ENCODE assay signal across 12 cellular contexts in genomic region chr10:86956195-86956840, GRCh38. TPM values are rescaled to one million over a fixed set of nuclear protein-coding genes. Genes with fewer than 3 reads are reported as not detected.
DNase-seq lines count a peak whose midpoint lies in the region; FAIRE-seq and TF ChIP-seq lines count a peak whose summit lies in the region.
"Had no signal": no experiment of that assay in that cellular context is flagged by ENCODE, and none has a peak within 500 bp of the region (broad histone marks: within the 10 kb centered on the region; RNA-seq: fewer than 3 reads in every experiment).

No MANE protein-coding gene starts in this region.

- H3K9me3 ChIP-seq in HUES6 (ENCODE audit: control insufficient read depth, insufficient read depth, low read depth, low read length) (peaks cover 19% of the 10 kb centered on the region), H1 (ENCODE audit: insufficient read depth in 2 of 2, low read depth in 1 of 2, low read length in 1 of 2) (peaks cover 3 to 9% of the 10 kb centered on the region in 2 experiments), mesenchymal stem cell (ENCODE audit: control insufficient read depth, low read length) (no peaks in the 10 kb centered on the region), stomach smooth muscle (ENCODE audit: control insufficient read depth in 2 of 2, low read length in 2 of 2) (no peaks in the 10 kb centered on the region)
- H3K9me3 ChIP-seq: MG63 had no signal

- H2BK15ac ChIP-seq in H1 (ENCODE audit: low read length) (peak overlapping the region; percentile 66; the same call in 1 of the 2 replicates), mesenchymal stem cell (ENCODE audit: low read depth, poor library complexity, severe bottlenecking) (peak overlapping the region; percentile 57)

- H4K5ac ChIP-seq in H1 (ENCODE audit: insufficient read length, low read depth, low read length) = peak overlapping the region; percentile 1

- TF ChIP-seq CTCF in H1 (IDR thresholded peaks at IDR 0.05; ENCODE audit: control extremely low read depth in 1 of 3, insufficient read depth in 1 of 3, low read depth in 1 of 3, low read length in 3 of 3) (no peak), D721Med (IDR thresholded peaks at IDR 0.05; ENCODE audit: insufficient read depth, missing control alignments) (no peak)

- H2AK5ac ChIP-seq in H1 (ENCODE audit: low read depth, low read length) (peak overlapping the region; percentile 82; the same call in 1 of the 2 replicates), mesenchymal stem cell (ENCODE audit: low read length, severe bottlenecking) (no peak overlapping the region)

- POLR2A ChIA-PET in H1 (lab: Charles Lee; ENCODE audit: partially characterized antibody) = interaction anchor here (1.2 to 4.4 kb wide), 6 partner anchors 10 to 137 kb away, joined by 3 to 38 read pairs (median 6); partner anchors contain the start of gene ADIRF

- no peak for TF ChIP-seq EP300 in H1 (IDR thresholded peaks at IDR 0.05; ENCODE audit: borderline replicate concordance in 1 of 2, low read depth in 2 of 2, low read length in 2 of 2)

- H3K36me3 ChIP-seq in HUES6 (ENCODE audit: control insufficient read depth, insufficient read depth, low read length) = no peaks in the 10 kb centered on the region
- no peaks in the 10 kb centered on the region for H3K36me3 ChIP-seq in H1 (ENCODE audit: control insufficient read depth in 2 of 4, insufficient read depth in 4 of 4, low read length in 3 of 4)
- H3K36me3 ChIP-seq in mesenchymal stem cell (ENCODE audit: control insufficient read depth in 1 of 2, insufficient read depth in 2 of 2, low read depth in 1 of 2, low read length in 2 of 2) = no peaks in the 10 kb centered on the region
- H3K36me3 ChIP-seq in stomach smooth muscle (ENCODE audit: control insufficient read depth in 2 of 2, insufficient read depth in 2 of 2, low read length in 2 of 2) = no peaks in the 10 kb centered on the region
- H3K36me3 ChIP-seq: MG63 had no signal

- H3K23me2 ChIP-seq in H1 (ENCODE audit: low read depth, low read length) = no peaks in the 10 kb centered on the region

- no peaks in the 10 kb centered on the region for H4K20me1 ChIP-seq in H1 (replicated peaks in 1 of 2; ENCODE audit: control insufficient read depth in 1 of 2, insufficient read depth in 2 of 2, low read length in 2 of 2)

- peak overlapping the region; percentile 99; the same call in 1 of the 2 replicates for H2BK5ac ChIP-seq in H1 (ENCODE audit: low read depth, low read length)
- H2BK5ac ChIP-seq in mesenchymal stem cell (ENCODE audit: low read depth, low read length, poor library complexity, severe bottlenecking) = no peak overlapping the region

- H3K18ac ChIP-seq in H1 (ENCODE audit: extremely low read depth, low read length) (peak overlapping the region; percentile 85), mesenchymal stem cell (ENCODE audit: low read depth in 1 of 2, low read length in 2 of 2) (peak overlapping the region; percentile 29 to 67)

- H3K4ac ChIP-seq in H1 (replicated peaks; ENCODE audit: insufficient read length, low read depth, low read length) (peak overlapping the region; percentile 63), mesenchymal stem cell (ENCODE audit: low read depth in 1 of 2, low read length in 2 of 2) (peak overlapping the region; percentile 25 to 45)

- H3K4me2 ChIP-seq in H1 (ENCODE audit: insufficient read depth in 1 of 2, low read depth in 2 of 2, low read length in 2 of 2) = 0 out of 4 replicates have a peak overlapping the region, but pooled peaks of 1 of the 2 experiments have one; percentile 50
- H3K4me2 ChIP-seq in mesenchymal stem cell (ENCODE audit: low read length, poor library complexity, severe bottlenecking) = no peak overlapping the region

- H3K79me1 ChIP-seq in H1 (ENCODE audit: low read depth, low read length) (no peaks in the 10 kb centered on the region), mesenchymal stem cell (replicated peaks; ENCODE audit: low read length, poor library complexity, severe bottlenecking) (no peaks in the 10 kb centered on the region)

- peaks cover 74% of the 10 kb centered on the region for H3K4me1 ChIP-seq in HUES6 (ENCODE audit: control insufficient read depth, insufficient read depth, low read length)
- peaks cover 16 to 60% (median 48%) of the 10 kb centered on the region in 4 experiments for H3K4me1 ChIP-seq in H1 (replicated peaks in 1 of 4; ENCODE audit: control insufficient read depth in 3 of 4, insufficient read depth in 4 of 4, low read length in 3 of 4)
- H3K4me1 ChIP-seq in mesenchymal stem cell (ENCODE audit: control insufficient read depth, insufficient read depth, low read depth, low read length) = peaks cover 26% of the 10 kb centered on the region
- peaks cover 58% of the 10 kb centered on the region for H3K4me1 ChIP-seq in stomach smooth muscle (ENCODE audit: control insufficient read depth, insufficient read depth, low read length)

- no peak overlapping the region for H3K27ac ChIP-seq in HUES6 (ENCODE audit: low read depth, low read length)
- H3K27ac ChIP-seq in H1 (ENCODE audit: low read depth, low read length) = 0 out of 2 replicates have a peak overlapping the region, but pooled peaks have one; percentile 15
- no peak overlapping the region for H3K27ac ChIP-seq in mesenchymal stem cell (ENCODE audit: low read length, poor library complexity, severe bottlenecking)
- H3K27ac ChIP-seq in stomach smooth muscle (ENCODE audit: low read length) = peak overlapping the region; percentile 31

- WGBS in H1 (ENCODE audit: extremely low coverage in 1 of 2, insufficient coverage in 1 of 2, insufficient read length in 1 of 2, insufficient replicate concordance in 2 of 2, low coverage in 1 of 2, low lambda C conversion rate in 2 of 2, missing lambda C conversion rate in 1 of 2), 2 experiments = 71% methylated on average over 7 of the region's 7 CpGs; no CpG with 5 or more reads in 1 of the 2 experiments
- WGBS in mesenchymal stem cell = 84% methylated on average over 4 of the region's 7 CpGs

- H4K91ac ChIP-seq in H1 (replicated peaks; ENCODE audit: insufficient read length, low read length) (peak overlapping the region; percentile 91), mesenchymal stem cell (ENCODE audit: low read length) (peak overlapping the region; percentile 76)

- H4K8ac ChIP-seq in H1 (ENCODE audit: extremely low read depth, insufficient read depth, low read length) = no peak overlapping the region; the same call in 1 of the 2 replicates
- peak overlapping the region; percentile 45 for H4K8ac ChIP-seq in mesenchymal stem cell (ENCODE audit: low read length)

- H3K9ac ChIP-seq in HUES6 (ENCODE audit: low read length) = peak overlapping the region; percentile 17
- H3K9ac ChIP-seq in H1 (replicated peaks in 1 of 4; ENCODE audit: extremely low read depth in 1 of 4, low read depth in 3 of 4, low read length in 3 of 4) = no peak overlapping the region
- H3K9ac ChIP-seq in mesenchymal stem cell (ENCODE audit: low read length) = no peak overlapping the region
- peak overlapping the region in 1 of 2 donors; percentile 36 for H3K9ac ChIP-seq in stomach smooth muscle (ENCODE audit: low read length in 2 of 2)

- H2BK12ac ChIP-seq in H1 (ENCODE audit: low read depth, low read length) = peak overlapping the region; percentile 99; the same call in 1 of the 2 replicates
- peak overlapping the region; percentile 73 to 99 for H2BK12ac ChIP-seq in mesenchymal stem cell (ENCODE audit: low read length in 2 of 2)

- H3K23ac ChIP-seq in H1 (ENCODE audit: insufficient read length) (no peak overlapping the region), mesenchymal stem cell (ENCODE audit: low read length in 2 of 2) (no peak overlapping the region)

- H2BK20ac ChIP-seq in H1 (ENCODE audit: low read length) = peak overlapping the region; percentile 96; the same call in 1 of the 2 replicates

- no peaks in the 10 kb centered on the region for H3K79me2 ChIP-seq in H1 (ENCODE audit: control insufficient read depth in 1 of 2, insufficient read depth in 2 of 2, low read length in 2 of 2)

- H3K56ac ChIP-seq in H1 (replicated peaks; ENCODE audit: insufficient read length, low read depth, low read length) = no peak overlapping the region

- H3K14ac ChIP-seq in H1 (ENCODE audit: insufficient read length) (peak overlapping the region; percentile 11), mesenchymal stem cell (ENCODE audit: low read length in 2 of 2) (peak overlapping the region in 1 of 2 experiments; percentile 41)

- DNase-seq in H1 (ENCODE audit: low read depth in 1 of 2, low spot score in 2 of 2) = peak in 1 of 2 experiments; percentile 45
- DNase-seq in mesenchymal stem cell = no peak
- DNase-seq in D721Med (ENCODE audit: insufficient read length, low spot score) = no peak
- no peak for DNase-seq in NCI-H1105 (lab: John Stamatoyannopoulos, UW)
- no peak for DNase-seq in activated CD8-positive, alpha-beta memory T cell treated with anti-CD3 and anti-CD28 coated beads, Interleukin-2, amount 50 U/mL, for 48 hours
- no peak for DNase-seq in NCI-H510A treated with DMSO at 0.1 percent for 48 hours (lab: John Stamatoyannopoulos, UW)
- DNase-seq: activated CD4-positive, alpha-beta memory T cell treated with anti-CD3 and anti-CD28 coated beads for 36 hours; MG63; NCI-H2081 treated with DMSO at 0.1 percent for 48 hours; stimulated activated CD4-positive, alpha-beta T cell treated with anti-CD3 and anti-CD28 coated beads, Interleukin-4, amount 100 ng/mL, for 24 hours had no signal

- H3K4me3 ChIP-seq in HUES6 (ENCODE audit: low read depth, low read length) (no peak overlapping the region), H1 (ENCODE audit: extremely low read depth in 1 of 4, insufficient read depth in 2 of 4, low read depth in 3 of 4, low read length in 4 of 4) (no peak overlapping the region), mesenchymal stem cell (ENCODE audit: insufficient read depth in 1 of 2, low read depth in 1 of 2, low read length in 2 of 2) (no peak overlapping the region), stomach smooth muscle (ENCODE audit: low read length in 2 of 2) (peak overlapping the region in 1 of 2 donors; percentile 49)
- H3K4me3 ChIP-seq: MG63 had no signal

- H3K27me3 ChIP-seq in HUES6 (ENCODE audit: control insufficient read depth, insufficient read depth, low read length) = no peaks in the 10 kb centered on the region
- no peaks in the 10 kb centered on the region for H3K27me3 ChIP-seq in H1 (replicated peaks in 1 of 4; ENCODE audit: control insufficient read depth in 3 of 4, extremely low read depth in 1 of 4, insufficient read depth in 3 of 4, low read length in 3 of 4)
- H3K27me3 ChIP-seq in mesenchymal stem cell (ENCODE audit: control insufficient read depth in 1 of 2, insufficient read depth in 1 of 2, low read length in 2 of 2) = no peaks in the 10 kb centered on the region
- H3K27me3 ChIP-seq in stomach smooth muscle (ENCODE audit: control insufficient read depth in 1 of 2, insufficient read depth in 2 of 2, low read length in 2 of 2) = peaks cover 0 to 7% of the 10 kb centered on the region in 2 donors
- H3K27me3 ChIP-seq: MG63 had no signal

- FAIRE-seq in H1 (lab: Jason Lieb, UNC) (no peak), D721Med (lab: Jason Lieb, UNC) (no peak)

- CTCF ChIA-PET in H1 (lab: Charles Lee; ENCODE audit: partially characterized antibody) = interaction anchor here (1.0 to 26.4 kb wide), 3 partner anchors 4 to 89 kb away, joined by 3 to 975 read pairs (median 975); partner anchors contain the start of genes ADIRF, MMRN2 and SNCG

- H2AFZ ChIP-seq in H1 (ENCODE audit: low read length) (no peak overlapping the region), mesenchymal stem cell (ENCODE audit: low read depth, low read length) (no peak overlapping the region)

- TF ChIP-seq RAD21 in H1 (IDR thresholded peaks at IDR 0.05 in 1 of 2, conservative IDR thresholded peaks at IDR 0.05 in 1 of 2; ENCODE audit: low read depth in 2 of 2, low read length in 2 of 2) = no peak

- H2BK120ac ChIP-seq in H1 (replicated peaks; ENCODE audit: low read depth, low read length) = peak overlapping the region; percentile 58
- H2BK120ac ChIP-seq in mesenchymal stem cell (ENCODE audit: low read depth, low read length) = no peak overlapping the region

- no peak for TF ChIP-seq POLR2A in H1 (IDR thresholded peaks at IDR 0.05; ENCODE audit: control extremely low read depth in 1 of 2, low read depth in 2 of 2, low read length in 2 of 2)

RNA-seq across cellular contexts. Expression of gene MMRN2, which starts 1.1 kb away (rescaled TPM):
- 0.96 and 1.2 TPM in 2 replicates for total RNA-seq in H1 (2021; fragmentation: NEBNext Ultra II Directional; extraction: Animal tissue kit (Norgen Biotek cat#: 25700))
- 1.1 and 1.2 TPM in 2 replicates for polyA plus RNA-seq in H1 (2011; rRNA removed)
- 3.0 TPM for polyA plus RNA-seq in H1 (2011; cell fraction: cytosol; rRNA removed)
- 2.9 TPM for polyA plus RNA-seq in H1 (2011; cell fraction: nucleus; rRNA removed)
- 0.52 to 2.5 TPM (median 2.0 TPM) in 4 replicates for polyA plus RNA-seq in H1 (2012, experiment 1 of 2)
- 0.93 TPM for polyA plus RNA-seq in H1 (2012, experiment 2 of 2)
- 2.1 TPM for polyA plus RNA-seq in H1 (2013, experiment 1 of 2)
- 1.8 TPM for polyA plus RNA-seq in H1 (2013, experiment 2 of 2)
- 2.3 and 2.7 TPM in 2 replicates for polyA minus RNA-seq in H1 (2011; rRNA and poly(A)+ RNA removed)
- 1.1 TPM for polyA minus RNA-seq in H1 (2011; cell fraction: cytosol; rRNA and poly(A)+ RNA removed)
- polyA minus RNA-seq in H1 (2011; cell fraction: nucleus; rRNA and poly(A)+ RNA removed) = 1.4 TPM
- 0.41 TPM for polyA plus RNA-seq in mesenchymal stem cell (2013, experiment 1 of 2)
- 0.34 TPM for polyA plus RNA-seq in mesenchymal stem cell (2013, experiment 2 of 2)
- total RNA-seq: activated CD4-positive, alpha-beta memory T cell treated with anti-CD3 and anti-CD28 coated beads for 36 hours had no signal

RNA-seq across cellular contexts. Expression of gene SNCG, which starts 2.1 kb away (rescaled TPM):
- 4.4 and 4.8 TPM in 2 replicates for total RNA-seq in H1 (2021; fragmentation: NEBNext Ultra II Directional; extraction: Animal tissue kit (Norgen Biotek cat#: 25700))
- polyA plus RNA-seq in H1 (2011; rRNA removed) = 12.2 and 14.6 TPM in 2 replicates
- polyA plus RNA-seq in H1 (2011; cell fraction: cytosol; rRNA removed) = 22.4 TPM
- polyA plus RNA-seq in H1 (2011; cell fraction: nucleus; rRNA removed) = 13.2 TPM
- 6.8 to 14.9 TPM (median 10.7 TPM) in 4 replicates for polyA plus RNA-seq in H1 (2012, experiment 1 of 2)
- polyA plus RNA-seq in H1 (2012, experiment 2 of 2) = 8.0 TPM
- polyA plus RNA-seq in H1 (2013, experiment 1 of 2) = 6.2 TPM
- 5.9 TPM for polyA plus RNA-seq in H1 (2013, experiment 2 of 2)
- 0.88 and 3.1 TPM in 2 replicates for polyA minus RNA-seq in H1 (2011; rRNA and poly(A)+ RNA removed)
- 3.0 TPM for polyA minus RNA-seq in H1 (2011; cell fraction: cytosol; rRNA and poly(A)+ RNA removed)
- 4.1 TPM for polyA minus RNA-seq in H1 (2011; cell fraction: nucleus; rRNA and poly(A)+ RNA removed)
- 12.8 TPM for polyA plus RNA-seq in mesenchymal stem cell (2013, experiment 1 of 2)
- 12.6 TPM for polyA plus RNA-seq in mesenchymal stem cell (2013, experiment 2 of 2)
- total RNA-seq: activated CD4-positive, alpha-beta memory T cell treated with anti-CD3 and anti-CD28 coated beads for 36 hours had no signal

RNA-seq across cellular contexts. Expression of gene ADIRF, which starts 12.0 kb away (rescaled TPM):
- total RNA-seq in H1 (2021; fragmentation: NEBNext Ultra II Directional; extraction: Animal tissue kit (Norgen Biotek cat#: 25700)) = not detected in 2 replicates
- polyA plus RNA-seq in H1 (2011; rRNA removed) = not detected in 2 replicates
- polyA plus RNA-seq in H1 (2011; cell fraction: cytosol; rRNA removed) = not detected
- not detected for polyA plus RNA-seq in H1 (2011; cell fraction: nucleus; rRNA removed)
- polyA plus RNA-seq in H1 (2012, experiment 1 of 2) = not detected in 4 replicates
- not detected for polyA plus RNA-seq in H1 (2012, experiment 2 of 2)
- 0.08 TPM for polyA plus RNA-seq in H1 (2013, experiment 1 of 2)
- polyA plus RNA-seq in H1 (2013, experiment 2 of 2) = 0.20 TPM
- not detected in 2 replicates for polyA minus RNA-seq in H1 (2011; rRNA and poly(A)+ RNA removed)
- not detected for polyA minus RNA-seq in H1 (2011; cell fraction: cytosol; rRNA and poly(A)+ RNA removed)
- polyA minus RNA-seq in H1 (2011; cell fraction: nucleus; rRNA and poly(A)+ RNA removed) = not detected
- 0.30 TPM for polyA plus RNA-seq in mesenchymal stem cell (2013, experiment 1 of 2)
- polyA plus RNA-seq in mesenchymal stem cell (2013, experiment 2 of 2) = 0.23 TPM
- total RNA-seq: activated CD4-positive, alpha-beta memory T cell treated with anti-CD3 and anti-CD28 coated beads for 36 hours had no signal

Comparison
In these comparisons a context has a peak if more than half of its experiments do, and no peak if none do; other contexts are left out.
1. H3K27ac ChIP-seq: peak in H1 (single experiment) and stomach smooth muscle (single experiment); none in HUES6 (single experiment) and mesenchymal stem cell (single experiment).